Comparison of ENCODE assay signal across 8 cellular contexts in the genomic region with DNA sequence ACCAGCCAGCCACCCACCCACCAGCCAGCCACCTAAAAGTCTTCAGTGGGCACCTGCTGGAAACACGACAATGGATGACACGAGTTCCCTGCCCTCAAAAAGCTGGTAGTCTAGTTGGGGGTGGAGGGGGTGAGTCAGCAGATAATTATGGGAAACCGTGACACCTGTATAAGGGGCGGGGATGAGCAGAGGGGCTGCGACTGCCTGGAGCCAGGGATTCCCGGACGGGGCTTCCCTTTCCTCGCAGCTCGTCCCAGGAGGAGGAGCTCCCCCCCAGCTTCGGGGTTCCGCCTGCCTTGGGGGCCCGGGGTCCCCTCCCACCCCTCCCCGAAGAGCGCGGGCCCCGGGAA. TPM values are rescaled to one million over a fixed set of nuclear protein-coding genes. Genes with fewer than 3 reads are reported as not detected.
DNase-seq lines count a peak whose midpoint lies in the region; ATAC-seq and TF ChIP-seq lines count a peak whose summit lies in the region.

No MANE protein-coding gene starts in this region.

- H3K4me3 ChIP-seq in heart left ventricle: peak overlapping the region in 11 of 12 donors; percentile 3 to 61 (median 54)

- H3K27me3 ChIP-seq in heart left ventricle: peaks cover 9 to 50% (median 32%) of the 10 kb centered on the region in 9 donors

- H3K4me1 Mint-ChIP-seq in T-cell: peaks cover 23 to 39% (median 31%) of the 10 kb centered on the region in 3 donors
- peaks cover 22% of the 10 kb centered on the region for H3K4me1 Mint-ChIP-seq in activated T-helper 2 cell treated with anti-CD3 and anti-CD28 coated beads, Interferon-gamma antibody, Interleukin-2, Interleukin-4, amounts not matched to agents 10 μg/mL and 5 μg/mL and 100 μg/mL, durations not matched to agents 14 hours and 24 hours and 36 hours (ENCODE audit: low read depth)

- peak overlapping the region; percentile 31 to 97 (median 50) for H3K4me3 Mint-ChIP-seq in T-cell
- no peak overlapping the region for H3K4me3 Mint-ChIP-seq in activated T-helper 2 cell treated with anti-CD3 and anti-CD28 coated beads, Interferon-gamma antibody, Interleukin-2, Interleukin-4, amounts not matched to agents 10 μg/mL and 5 μg/mL and 100 μg/mL, durations not matched to agents 14 hours and 24 hours and 36 hours (ENCODE audit: low read depth)

- no peak for ATAC-seq in heart left ventricle
- ATAC-seq in left ventricle myocardium superior: no peak
- no peak for ATAC-seq in T-cell (replicated peaks in 1 of 4)

- H3K36me3 ChIP-seq in heart left ventricle: no peaks in the 10 kb centered on the region

- no peak for TF ChIP-seq POLR2A in heart left ventricle (IDR thresholded peaks at IDR 0.05)

- CTCF ChIA-PET in T-cell (lab: Charles Lee): interaction anchor here (0.5 to 5.8 kb wide), 47 partner anchors 9 to 342 kb away, joined by 3 to 46 read pairs (median 5); partner anchors contain the start of genes TIMM10 (in 1 of the 2) and UBE2L6 (in 1 of the 2)

- intact Hi-C loops in heart left ventricle (cut with DNase I) (loop anchor here (1.0 to 10.0 kb wide), 14 partner anchors 21 to 1067 kb away; partner anchors contain the start of gene YPEL4 (in 4 of the 10)), left ventricle myocardium superior (cut with micrococcal nuclease) (no loop called here)
- intact Hi-C loops in activated T-helper 2 cell treated with anti-CD3 and anti-CD28 coated beads, Interferon-gamma antibody, Interleukin-2, Interleukin-4, amounts not matched to agents 10 μg/mL and 5 μg/mL and 100 μg/mL, durations not matched to agents 14 hours and 24 hours and 36 hours (cut with micrococcal nuclease): loop anchor here (5.0 kb wide), 1 partner anchor 1684 kb away; the partner anchor contains the start of gene FAM111A

- H3K36me3 Mint-ChIP-seq in T-cell: no peaks in the 10 kb centered on the region
- H3K36me3 Mint-ChIP-seq in activated T-helper 2 cell treated with anti-CD3 and anti-CD28 coated beads, Interferon-gamma antibody, Interleukin-2, Interleukin-4, amounts not matched to agents 10 μg/mL and 5 μg/mL and 100 μg/mL, durations not matched to agents 14 hours and 24 hours and 36 hours (ENCODE audit: low read depth): no peaks in the 10 kb centered on the region

- no peak for TF ChIP-seq CTCF in heart left ventricle (IDR thresholded peaks at IDR 0.05)

- H3K27ac Mint-ChIP-seq in T-cell: no peak overlapping the region
- no peak overlapping the region for H3K27ac Mint-ChIP-seq in activated T-helper 2 cell treated with anti-CD3 and anti-CD28 coated beads, Interferon-gamma antibody, Interleukin-2, Interleukin-4, amounts not matched to agents 10 μg/mL and 5 μg/mL and 100 μg/mL, durations not matched to agents 14 hours and 24 hours and 36 hours

- H3K27ac ChIP-seq in heart left ventricle: peak overlapping the region in 1 of 12 donors; percentile 22

- no peaks in the 10 kb centered on the region for H3K9me3 ChIP-seq in heart left ventricle

- H3K9me3 Mint-ChIP-seq in T-cell: no peaks in the 10 kb centered on the region
- H3K9me3 Mint-ChIP-seq in activated T-helper 2 cell treated with anti-CD3 and anti-CD28 coated beads, Interferon-gamma antibody, Interleukin-2, Interleukin-4, amounts not matched to agents 10 μg/mL and 5 μg/mL and 100 μg/mL, durations not matched to agents 14 hours and 24 hours and 36 hours: no peaks in the 10 kb centered on the region

- H3K4me1 ChIP-seq in heart left ventricle: peaks cover 3 to 43% (median 25%) of the 10 kb centered on the region in 12 donors

- 1 to 11% (median 5%) methylated on average over 9 to 16 of the region's 16 CpGs for WGBS in heart left ventricle, 4 donors

- peak in 1 of 5 donors; percentile 25 for DNase-seq in heart left ventricle
- no peak for DNase-seq in left ventricle myocardium superior
- peak in 1 of 34 experiments; percentile 4 for DNase-seq in T-cell
- DNase-seq in kidney tubule cell (ENCODE audit: low spot score): peak; percentile 28
- peak; percentile 39 for DNase-seq in ureter (ENCODE audit: low spot score)
- DNase-seq in activated T-helper 2 cell treated with anti-CD3 and anti-CD28 coated beads, Interferon-gamma antibody, Interleukin-2, Interleukin-4, amounts not matched to agents 10 μg/mL and 5 μg/mL and 100 μg/mL, durations not matched to agents 14 hours and 24 hours and 36 hours (ENCODE audit: low spot score): no peak
- no peak for DNase-seq in NK-92 (lab: John Stamatoyannopoulos, UW; ENCODE audit: unreplicated experiment)
- no peak for DNase-seq in NCI-H524 treated with DMSO at 0.1 percent for 48 hours (lab: John Stamatoyannopoulos, UW)

- POLR2A ChIA-PET in T-cell (lab: Charles Lee): interaction anchor here (0.6 kb wide), 7 partner anchors 11 to 604 kb away, joined by 3 to 12 read pairs (median 6); no protein-coding TSS in a partner anchor

- peaks cover 33 to 46% of the 10 kb centered on the region in 2 donors for H3K27me3 Mint-ChIP-seq in T-cell
- H3K27me3 Mint-ChIP-seq in activated T-helper 2 cell treated with anti-CD3 and anti-CD28 coated beads, Interferon-gamma antibody, Interleukin-2, Interleukin-4, amounts not matched to agents 10 μg/mL and 5 μg/mL and 100 μg/mL, durations not matched to agents 14 hours and 24 hours and 36 hours (ENCODE audit: low read depth): peaks cover 49% of the 10 kb centered on the region

RNA-seq across cellular contexts. Expression of gene RTN4RL2, which starts 2.3 kb away (rescaled TPM):
- 1 to 10 TPM in 5 of 9 donors, under 1 TPM in 4; 0.58 to 2.1 (median 1.1) TPM for total RNA-seq in heart left ventricle
- polyA plus RNA-seq in heart left ventricle: 1 to 10 TPM; 1.0 to 1.1 TPM
- total RNA-seq in left ventricle myocardium superior: 1.0 TPM
- 1 to 10 TPM in 1 of 5 donors, under 1 TPM in 4; 0.15 to 1.1 (median 0.29) TPM for total RNA-seq in T-cell
- 1.5 TPM for total RNA-seq in ureter
- total RNA-seq in activated T-helper 2 cell treated with anti-CD3 and anti-CD28 coated beads, Interferon-gamma antibody, Interleukin-2, Interleukin-4, amounts not matched to agents 10 μg/mL and 5 μg/mL and 100 μg/mL, durations not matched to agents 14 hours and 24 hours and 36 hours: 0.18 TPM in 1 of 2 replicates, not detected in the other

RNA-seq across cellular contexts. Expression of gene SLC43A3, which starts 31.1 kb away (rescaled TPM):
- total RNA-seq in heart left ventricle (10 to 100 TPM; 13.5 to 56.9 (median 24.7) TPM), left ventricle myocardium superior (20.6 TPM), T-cell (10 to 100 TPM in 4 of 5 donors, 1 to 10 TPM in 1; 9.9 to 18.1 (median 13.6) TPM), ureter (27.2 TPM)
- polyA plus RNA-seq in heart left ventricle: 10 to 100 TPM; 14.6 to 17.9 TPM
- 174 and 189 TPM in 2 replicates for total RNA-seq in activated T-helper 2 cell treated with anti-CD3 and anti-CD28 coated beads, Interferon-gamma antibody, Interleukin-2, Interleukin-4, amounts not matched to agents 10 μg/mL and 5 μg/mL and 100 μg/mL, durations not matched to agents 14 hours and 24 hours and 36 hours

RNA-seq across cellular contexts. Expression of gene SLC43A1, which starts 57.5 kb away (rescaled TPM):
- total RNA-seq in heart left ventricle: 10 to 100 TPM in 1 of 9 donors, 1 to 10 TPM in 8; 2.7 to 12.3 (median 5.4) TPM
- polyA plus RNA-seq in heart left ventricle: 1 to 10 TPM; 6.6 TPM
- total RNA-seq in left ventricle myocardium superior: 4.5 TPM
- total RNA-seq in T-cell: 10 to 100 TPM in 4 of 5 donors, 1 to 10 TPM in 1; 8.8 to 31.6 (median 25.1) TPM
- total RNA-seq in ureter: 10.4 TPM
- total RNA-seq in activated T-helper 2 cell treated with anti-CD3 and anti-CD28 coated beads, Interferon-gamma antibody, Interleukin-2, Interleukin-4, amounts not matched to agents 10 μg/mL and 5 μg/mL and 100 μg/mL, durations not matched to agents 14 hours and 24 hours and 36 hours: 27.6 and 30.9 TPM in 2 replicates

Comparison
In these comparisons a context has a peak if more than half of its experiments do, and no peak if none do; other contexts are left out.
1. DNase-seq: peak in kidney tubule cell (single experiment) and ureter (single experiment); none in left ventricle myocardium superior (single experiment), activated T-helper 2 cell treated with anti-CD3 and anti-CD28 coated beads, Interferon-gamma antibody, Interleukin-2, Interleukin-4, amounts not matched to agents 10 μg/mL and 5 μg/mL and 100 μg/mL, durations not matched to agents 14 hours and 24 hours and 36 hours (single experiment), NK-92 (single experiment) and NCI-H524 treated with DMSO at 0.1 percent for 48 hours (single experiment).